8 cellular contexts compared by ENCODE assay signal in the genomic region with DNA sequence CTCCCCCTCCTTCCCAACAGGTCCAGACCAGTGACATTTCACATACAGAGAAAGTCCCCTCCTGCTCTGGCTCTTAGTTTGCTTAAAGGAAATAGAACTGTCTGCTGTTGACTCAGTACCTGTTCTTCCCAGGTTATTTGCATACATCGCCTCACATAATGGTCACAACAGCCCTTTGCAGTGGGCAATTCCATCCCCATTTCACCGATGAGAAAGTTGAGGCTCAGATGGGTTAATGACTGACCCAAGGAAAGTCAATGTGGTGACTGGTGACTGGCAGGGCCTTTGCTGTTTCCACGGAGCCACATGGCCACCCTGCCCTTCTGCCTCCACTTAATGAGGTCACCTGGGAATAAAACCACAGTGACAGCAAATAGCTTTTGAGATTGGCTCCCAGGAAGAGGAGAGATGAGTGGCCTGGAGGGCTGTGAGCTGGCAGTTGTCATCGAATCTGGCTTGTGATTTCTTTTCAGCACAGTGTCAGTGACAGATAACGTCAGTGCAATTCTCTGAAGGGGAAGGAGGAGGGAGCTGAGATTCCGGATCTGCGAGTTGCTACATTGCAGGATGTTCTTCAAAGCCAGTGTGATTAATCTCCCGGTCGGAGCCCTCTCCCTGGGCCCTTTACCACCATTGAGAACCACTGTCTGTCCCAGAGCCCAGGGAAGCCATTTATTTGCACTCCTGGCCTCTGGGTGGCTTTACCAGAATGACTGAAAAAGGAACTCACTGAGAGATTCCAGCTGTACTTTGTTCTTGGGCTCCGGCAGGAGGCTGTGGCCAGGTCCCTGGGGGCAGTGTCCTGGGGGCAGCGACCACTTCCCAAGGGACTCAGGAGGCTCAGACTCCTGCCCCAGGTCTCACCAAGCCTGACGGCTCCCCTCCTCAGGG.
DNase-seq lines count a peak whose midpoint lies in the region; ATAC-seq, FAIRE-seq and TF ChIP-seq lines count a peak whose summit lies in the region.

No MANE protein-coding gene starts in this region.

- H4K20me1 ChIP-seq in K562 (replicated peaks; ENCODE audit: control insufficient read depth, insufficient read depth, low read length) (0 out of 2 replicates have a peak, but pooled peaks cover 2% of the 10 kb centered on the region), osteoblast (ENCODE audit: insufficient read depth, low read length) (no peaks in the 10 kb centered on the region)

- POLR2A ChIA-PET in K562 (lab: Yijun Ruan, JAX): interaction anchor here (1.1 to 1.3 kb wide), 2 partner anchors 12 to 22 kb away, joined by 3 read pairs; no protein-coding TSS in a partner anchor

- WGBS in K562 (ENCODE audit: insufficient coverage, low coverage, missing lambda C conversion rate): 1% methylated on average over 12 of the region's 12 CpGs

- TF ChIP-seq EP300 in K562 (IDR thresholded peaks at IDR 0.05; ENCODE audit: low read length): no peak

- no peaks in the 10 kb centered on the region for H3K36me3 ChIP-seq in K562 (ENCODE audit: control insufficient read depth, insufficient read depth, low read length)
- no peaks in the 10 kb centered on the region for H3K36me3 ChIP-seq in osteoblast (ENCODE audit: insufficient read depth, low read length)

- in situ Hi-C loops in K562 (cut with MboI): no loop called here

- H3K27ac ChIP-seq in K562 (ENCODE audit: extremely low read depth, low read depth, low read length) (no peak overlapping the region), osteoblast (ENCODE audit: low read depth, low read length) (peak overlapping the region; percentile 59)

- no peaks in the 10 kb centered on the region for H3K9me3 Mint-ChIP-seq in activated T-cell treated with anti-CD3 and anti-CD28 coated beads, Interleukin-2, amount 50 U/mL, for 4 hours

- CTCF ChIA-PET in K562 (lab: Yijun Ruan, JAX; ENCODE audit: low intra/inter-chr PET ratio): no interaction called here

- ATAC-seq in GM19438 (IDR thresholded peaks at IDR 0.05; ENCODE audit: low read depth, unreplicated experiment): peak; percentile 39
- peak; percentile 57 for ATAC-seq in HG03432 (IDR thresholded peaks at IDR 0.05; ENCODE audit: unreplicated experiment)
- ATAC-seq in K562: peak; percentile 16; the same call in 1 of the 3 replicates
- ATAC-seq in activated T-cell treated with anti-CD3 and anti-CD28 coated beads, Interleukin-2, amount 50 U/mL, for 4 hours: no peak

- no peak overlapping the region for H2AFZ ChIP-seq in K562 (ENCODE audit: low read depth, low read length)
- peak overlapping the region; percentile 76 for H2AFZ ChIP-seq in osteoblast (ENCODE audit: low read length)

- peaks cover 15 to 37% of the 10 kb centered on the region in 2 experiments for H3K27me3 ChIP-seq in K562 (ENCODE audit: control insufficient read depth in 2 of 2, insufficient read depth in 2 of 2, low read length in 2 of 2)
- no peaks in the 10 kb centered on the region for H3K27me3 ChIP-seq in osteoblast (ENCODE audit: insufficient read depth, low read length)

- H3K4me1 Mint-ChIP-seq in activated T-cell treated with anti-CD3 and anti-CD28 coated beads, Interleukin-2, amount 50 U/mL, for 4 hours (ENCODE audit: low read depth): peaks cover 5% of the 10 kb centered on the region

- H3K79me2 ChIP-seq in K562 (ENCODE audit: control insufficient read depth, insufficient read depth, low read length) (no peaks in the 10 kb centered on the region), osteoblast (ENCODE audit: insufficient read depth, low read length) (no peaks in the 10 kb centered on the region)

- intact Hi-C loops in K562 (cut with micrococcal nuclease): loop anchor here (10.0 kb wide), 1 partner anchor 218 kb away; no protein-coding TSS in a partner anchor

- no peak for TF ChIP-seq CTCF in K562 (IDR thresholded peaks at IDR 0.05 in 2 of 3, conservative IDR thresholded peaks at IDR 0.05 in 1 of 3; ENCODE audit: insufficient read depth in 2 of 3, low read depth in 1 of 3, low read length in 3 of 3)
- no peak for TF ChIP-seq CTCF in osteoblast (IDR thresholded peaks at IDR 0.05; ENCODE audit: extremely low read depth, low read depth, low read length)

- peak; percentile 26 for FAIRE-seq in K562 (lab: Jason Lieb, UNC)

- peaks cover 2% of the 10 kb centered on the region for H3K27me3 Mint-ChIP-seq in activated T-cell treated with anti-CD3 and anti-CD28 coated beads, Interleukin-2, amount 50 U/mL, for 4 hours (ENCODE audit: low read depth)

- no peak overlapping the region for H3K4me3 ChIP-seq in K562
- no peak overlapping the region for H3K4me3 ChIP-seq in osteoblast (ENCODE audit: insufficient read depth, low read length)

- no TSS peak for BruUV-seq in K562 (replicated peaks; lab: Mats Ljungman, UMichigan)

- no peak overlapping the region for H3K4me2 ChIP-seq in K562 (ENCODE audit: insufficient read depth, low read length)
- H3K4me2 ChIP-seq in osteoblast (ENCODE audit: insufficient read depth, low read length): no peak overlapping the region

- H3K9me3 ChIP-seq in K562 (replicated peaks; ENCODE audit: control insufficient read depth, insufficient read depth, low read depth, low read length) (no peaks in the 10 kb centered on the region), osteoblast (ENCODE audit: low read depth, low read length) (no peaks in the 10 kb centered on the region)

- TF ChIP-seq RAD21 in K562 (CRISPR knock-in tag; conservative IDR thresholded peaks at IDR 0.05 in 1 of 2, IDR thresholded peaks at IDR 0.05 in 1 of 2): no peak

- TF ChIP-seq POLR2A in K562 (conservative IDR thresholded peaks at IDR 0.05): no peak

- H3K36me3 Mint-ChIP-seq in activated T-cell treated with anti-CD3 and anti-CD28 coated beads, Interleukin-2, amount 50 U/mL, for 4 hours (ENCODE audit: insufficient read depth): no peaks in the 10 kb centered on the region

- H3K4me3 Mint-ChIP-seq in activated T-cell treated with anti-CD3 and anti-CD28 coated beads, Interleukin-2, amount 50 U/mL, for 4 hours: no peak overlapping the region

- H3K9ac ChIP-seq in K562 (ENCODE audit: insufficient read depth in 1 of 2, low read depth in 2 of 2, low read length in 2 of 2): no peak overlapping the region

- no peaks in the 10 kb centered on the region for H3K9me1 ChIP-seq in K562 (ENCODE audit: control insufficient read depth, insufficient read depth, low read length)

- DNase-seq in DMS153 treated with DMSO at 0.1 percent for 48 hours (lab: John Stamatoyannopoulos, UW; ENCODE audit: unreplicated experiment) (peak; percentile 75), K562 (ENCODE audit: extremely low read depth in 1 of 4, low spot score in 3 of 4) (peak in 1 of 4 experiments; percentile 4), osteoblast (ENCODE audit: insufficient read length, low spot score, missing footprints) (no peak), NCI-H446 treated with DMSO at 0.1 percent for 48 hours (lab: John Stamatoyannopoulos, UW) (no peak), GDM1 (lab: John Stamatoyannopoulos, UW) (no peak)
- no peak for DNase-seq in activated T-cell treated with anti-CD3 and anti-CD28 coated beads, Interleukin-2, amount 50 U/mL, for 4 hours

- H3K4me1 ChIP-seq in K562 (replicated peaks in 1 of 2; ENCODE audit: control insufficient read depth in 2 of 2, insufficient read depth in 2 of 2, low read length in 2 of 2) (no peaks in the 10 kb centered on the region), osteoblast (ENCODE audit: insufficient read depth, low read length) (peaks cover 35% of the 10 kb centered on the region)

TF ChIP-seq in K562, 482 proteins besides CTCF, POLR2A, EP300 and RAD21 (continues in another document):
- TF ChIP-seq CREM (IDR thresholded peaks at IDR 0.05; ENCODE audit: low read depth) (no peak), SP1 (CRISPR knock-in tag; IDR thresholded peaks at IDR 0.05) (no peak), RFX1 (IDR thresholded peaks at IDR 0.05) (no peak), SIN3B (IDR thresholded peaks at IDR 0.05; ENCODE audit: low read depth) (no peak), BHLHE40 (IDR thresholded peaks at IDR 0.05; ENCODE audit: low read length) (no peak), TSC22D4 (tag; IDR thresholded peaks at IDR 0.05) (no peak), MEIS2 (IDR thresholded peaks at IDR 0.05; ENCODE audit: partially characterized antibody) (peak; percentile 48), KDM4B (IDR thresholded peaks at IDR 0.05; ENCODE audit: borderline replicate concordance in 2 of 2, low read depth in 1 of 2) (no peak), ZNF224 (CRISPR knock-in tag; IDR thresholded peaks at IDR 0.05) (no peak), ATF1 (CRISPR knock-in tag; IDR thresholded peaks at IDR 0.05) (no peak), ATF1 (tag; IDR thresholded peaks at IDR 0.05) (0 out of 2 replicates have a peak, but pooled peaks have one; percentile 7), ZNF24 (IDR thresholded peaks at IDR 0.05) (no peak), U2AF2 (optimal IDR thresholded peaks at IDR 0.05; ENCODE audit: low read depth, low read length) (no peak), PHB (CRISPR knock-in tag; IDR thresholded peaks at IDR 0.05) (no peak), PYGO2 (tag; IDR thresholded peaks at IDR 0.05) (no peak)
- TF ChIP-seq, protein P1, sequence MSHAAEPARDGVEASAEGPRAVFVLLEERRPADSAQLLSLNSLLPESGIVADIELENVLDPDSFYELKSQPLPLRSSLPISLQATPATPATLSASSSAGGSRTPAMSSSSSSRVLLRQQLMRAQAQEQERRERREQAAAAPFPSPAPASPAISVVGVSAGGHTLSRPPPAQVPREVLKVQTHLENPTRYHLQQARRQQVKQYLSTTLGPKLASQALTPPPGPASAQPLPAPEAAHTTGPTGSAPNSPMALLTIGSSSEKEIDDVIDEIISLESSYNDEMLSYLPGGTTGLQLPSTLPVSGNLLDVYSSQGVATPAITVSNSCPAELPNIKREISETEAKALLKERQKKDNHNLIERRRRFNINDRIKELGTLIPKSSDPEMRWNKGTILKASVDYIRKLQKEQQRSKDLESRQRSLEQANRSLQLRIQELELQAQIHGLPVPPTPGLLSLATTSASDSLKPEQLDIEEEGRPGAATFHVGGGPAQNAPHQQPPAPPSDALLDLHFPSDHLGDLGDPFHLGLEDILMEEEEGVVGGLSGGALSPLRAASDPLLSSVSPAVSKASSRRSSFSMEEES (CRISPR knock-in tag; IDR thresholded peaks at IDR 0.05): no peak

Comparison
In these comparisons a context has a peak if more than half of its experiments do, and no peak if none do; other contexts are left out.
1. ATAC-seq: peak in GM19438 (single experiment), HG03432 (single experiment) and K562 (single experiment); none in activated T-cell treated with anti-CD3 and anti-CD28 coated beads, Interleukin-2, amount 50 U/mL, for 4 hours (0 of 2).